In the genomic region with DNA sequence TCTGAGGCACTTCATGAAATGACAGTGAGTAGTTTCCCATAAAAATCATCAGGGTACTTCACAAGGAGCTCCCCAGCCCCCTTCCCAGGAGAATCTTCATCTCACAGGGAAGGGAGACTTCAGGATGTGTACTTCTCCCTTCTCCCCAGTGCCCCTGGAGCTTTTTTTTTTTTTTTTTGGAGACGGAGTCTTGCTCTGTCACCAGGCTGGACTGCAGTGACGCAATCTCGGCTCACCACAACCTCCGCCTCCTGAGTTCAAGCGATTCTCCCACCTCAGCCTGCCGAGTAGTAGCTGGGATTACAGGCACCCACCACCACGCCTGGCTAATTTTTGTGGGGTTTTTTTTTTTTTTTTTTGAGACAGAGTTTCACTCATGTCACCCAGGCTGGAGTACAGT, we compare ENCODE assay signal across 9 cellular contexts. TPM values are rescaled to one million over a fixed set of nuclear protein-coding genes. Genes with fewer than 3 reads are reported as not detected.
A peak's percentile ranks its signal among the peaks of the same experiment; 100 is the strongest.
DNase-seq lines count a peak whose midpoint lies in the region; ATAC-seq and TF ChIP-seq lines count a peak whose summit lies in the region.
"Had no signal": no experiment of that assay in that cellular context is flagged by ENCODE, and none has a peak within 500 bp of the region (broad histone marks: within the 10 kb centered on the region; RNA-seq: fewer than 3 reads in every experiment).

No MANE protein-coding gene starts in this region.

- no peaks in the 10 kb centered on the region for H3K36me3 ChIP-seq in esophagus muscularis mucosa

- WGBS in esophagus muscularis mucosa, result 61% methylated on average over 7 of the region's 7 CpGs

- no peaks in the 10 kb centered on the region for H3K9me3 ChIP-seq in esophagus muscularis mucosa

- TF ChIP-seq EP300 in esophagus muscularis mucosa (IDR thresholded peaks at IDR 0.05), result no peak

- H3K4me3 ChIP-seq in esophagus muscularis mucosa, result no peak overlapping the region

- TF ChIP-seq POLR2A in esophagus muscularis mucosa (IDR thresholded peaks at IDR 0.05; ENCODE audit: low read depth), result no peak

- TF ChIP-seq CTCF in esophagus muscularis mucosa (IDR thresholded peaks at IDR 0.05) (no peak), GM20000 (IDR thresholded peaks at IDR 0.05; ENCODE audit: extremely low read depth, missing control alignments) (no peak)

- intact Hi-C loops in esophagus muscularis mucosa (cut with DNase I), result no loop called here

- peaks cover 57 to 92% (median 89%) of the 10 kb centered on the region in 4 donors for H3K4me1 ChIP-seq in esophagus muscularis mucosa

- H3K27me3 ChIP-seq in esophagus muscularis mucosa, result no peaks in the 10 kb centered on the region

- peak overlapping the region; percentile 2 to 65 (median 50) for H3K27ac ChIP-seq in esophagus muscularis mucosa (replicated peaks in 1 of 4)

- ATAC-seq in HG03457 (IDR thresholded peaks at IDR 0.05; ENCODE audit: unreplicated experiment), result no peak
- ATAC-seq in GM19023 (IDR thresholded peaks at IDR 0.05; ENCODE audit: unreplicated experiment), result no peak
- no peak for ATAC-seq in HG03442 (IDR thresholded peaks at IDR 0.05; ENCODE audit: unreplicated experiment)

- peak; percentile 57 for DNase-seq in GM04504 (ENCODE audit: low read depth)
- DNase-seq in OCI-M1 (lab: John Stamatoyannopoulos, UW), result peak; percentile 72
- DNase-seq in esophagus muscularis mucosa (ENCODE audit: extremely low spot score), result no peak
- DNase-seq in renal cortical epithelial cell (ENCODE audit: low read depth), result peak; percentile 77
- DNase-seq in GM20000 (ENCODE audit: low spot score), result no peak
- DNase-seq: NCI-H524 had no signal

RNA-seq across cellular contexts. Expression of a gene that starts 10.4 kb away (rescaled TPM):
- total RNA-seq in esophagus muscularis mucosa (100 to 1,000 TPM; 108 to 221 (median 138) TPM), renal cortical epithelial cell (24.7 and 52.5 TPM in 2 replicates)

Comparison
In these comparisons a context has a peak if more than half of its experiments do, and no peak if none do; other contexts are left out.
1. DNase-seq: peak in GM04504 (single experiment), OCI-M1 (single experiment) and renal cortical epithelial cell (single experiment); none in esophagus muscularis mucosa (single experiment) and GM20000 (single experiment).